ENCODE assay signal across 8 cellular contexts in the genomic region with DNA sequence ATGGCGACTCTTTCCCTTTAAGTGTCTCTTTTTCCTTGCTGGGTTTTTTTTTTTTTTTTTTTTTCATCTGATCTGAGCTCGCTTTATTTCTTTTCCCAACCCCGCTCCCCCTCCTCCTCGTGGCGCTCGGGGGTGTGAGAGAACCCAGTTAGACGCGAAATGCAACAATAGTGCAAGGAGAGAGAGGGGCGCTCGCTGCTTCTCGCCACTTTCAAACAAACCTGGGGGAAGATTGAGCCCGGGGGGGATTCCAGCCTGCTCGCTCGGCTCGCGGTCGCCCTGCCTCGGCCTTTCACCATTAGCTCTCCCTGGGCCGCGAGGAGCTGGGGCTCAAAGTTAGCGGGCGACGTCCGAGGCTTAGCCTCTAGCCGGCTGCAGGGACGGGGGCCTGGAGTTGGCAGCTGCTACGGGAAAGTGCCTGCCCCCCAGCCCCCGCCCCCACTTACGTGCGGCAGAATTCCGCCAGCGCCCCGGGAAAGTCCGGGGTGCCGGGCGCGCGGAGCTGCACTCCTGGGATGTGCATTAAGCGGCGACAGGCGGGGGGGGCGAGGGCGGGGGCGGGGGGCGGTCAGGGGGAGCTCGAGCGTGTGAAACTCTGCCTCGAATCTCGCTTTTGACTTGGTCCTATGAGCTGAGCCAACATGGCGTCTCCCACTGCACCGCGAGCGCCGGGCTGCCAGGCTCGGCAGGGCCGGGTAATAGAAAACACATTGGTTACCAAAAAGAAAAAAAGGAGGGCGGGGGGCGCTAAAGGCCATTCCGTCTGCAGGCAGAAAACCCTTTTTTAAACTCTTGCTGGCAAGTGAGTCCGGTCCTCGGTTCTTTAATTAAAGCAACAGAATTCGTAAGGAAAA. TPM values are rescaled to one million over a fixed set of nuclear protein-coding genes. Genes with fewer than 3 reads are reported as not detected.
A peak's percentile ranks its signal among the peaks of the same experiment; 100 is the strongest.
DNase-seq lines count a peak whose midpoint lies in the region; ATAC-seq, FAIRE-seq and TF ChIP-seq lines count a peak whose summit lies in the region.

No MANE protein-coding gene starts in this region.

- SMC1A ChIA-PET in GM12878 (lab: Charles Lee; ENCODE audit: uncharacterized antibody, unreplicated experiment), result interaction anchor here (0.6 to 6.1 kb wide), 7 partner anchors 8 to 1081 kb away, joined by 3 to 103 read pairs (median 7); partner anchors contain the start of gene NR2F2

- ATAC-seq in GM12878 (peak; percentile 41), GM18520 (IDR thresholded peaks at IDR 0.05; ENCODE audit: unreplicated experiment) (no peak)

- peak overlapping the region; percentile 66 for H3K4me3 ChIP-seq in BJ (ENCODE audit: low read depth, low read length)
- H3K4me3 ChIP-seq in HL-60 (replicated peaks; ENCODE audit: insufficient read depth, low read length), result peak overlapping the region; percentile 41
- H3K4me3 ChIP-seq in GM12878, result peak overlapping the region; percentile 14; the same call in 1 of the 2 replicates
- peak overlapping the region; percentile 56 for H3K4me3 ChIP-seq in iPS-18c (ENCODE audit: insufficient read depth, low read depth, low read length)
- H3K4me3 ChIP-seq in spleen, result peak overlapping the region; percentile 21 to 80 (median 56)

- in situ Hi-C loops in GM12878 (cut with MboI), result loop anchor here (10.0 kb wide), 1 partner anchor 1076 kb away; no protein-coding TSS in a partner anchor

- no TSS peak for BruUV-seq in GM12878 (replicated peaks; lab: Mats Ljungman, UMichigan)

- peaks cover 16% of the 10 kb centered on the region for H3K36me3 ChIP-seq in BJ (ENCODE audit: control insufficient read depth, insufficient read depth, low read length)
- no peaks in the 10 kb centered on the region; a peak in 1 of 4 replicates for H3K36me3 ChIP-seq in GM12878 (ENCODE audit: control insufficient read depth in 2 of 2, insufficient read depth in 2 of 2, low read length in 1 of 2)
- peaks cover 0 to 22% (median 1%) of the 10 kb centered on the region in 6 donors for H3K36me3 ChIP-seq in spleen

- RAD21 ChIA-PET in GM12878 (lab: Charles Lee; ENCODE audit: unreplicated experiment), result interaction anchor here (0.6 to 10.3 kb wide), 16 partner anchors 9 to 1054 kb away, joined by 3 to 252 read pairs (median 4); partner anchors contain the start of gene NR2F2

- no peak for FAIRE-seq in GM12878 (lab: Jason Lieb, UNC)

- no peaks in the 10 kb centered on the region for H4K20me1 ChIP-seq in GM12878 (ENCODE audit: control insufficient read depth, insufficient read depth)

- DNase-seq in BJ (ENCODE audit: low read depth), result no peak
- DNase-seq in HL-60 (ENCODE audit: low read depth in 1 of 2, low spot score in 1 of 2), result no peak
- no peak for DNase-seq in GM12878 (ENCODE audit: low read depth, low spot score)
- no peak for DNase-seq in spleen
- no peak for DNase-seq in SKM-1 (lab: John Stamatoyannopoulos, UW; ENCODE audit: unreplicated experiment)
- no peak for DNase-seq in activated T-cell treated with anti-CD3 and anti-CD28 coated beads, Interleukin-2, amount 50 U/mL, for 1 hour

- CTCF ChIA-PET in BJ (lab: Yijun Ruan, JAX) (interaction anchor here (1.3 to 1.5 kb wide), 2 partner anchors 13 to 1081 kb away, joined by 4 to 11 read pairs; no protein-coding TSS in a partner anchor), GM12878 (lab: Yijun Ruan, JAX) (interaction anchor here (0.6 to 13.0 kb wide), 5 partner anchors 8 to 310 kb away, joined by 3 to 212 read pairs (median 5); partner anchors contain the start of gene NR2F2)

- H3K27ac ChIP-seq in HL-60 (replicated peaks) (peak overlapping the region; percentile 63), GM12878 (ENCODE audit: control insufficient read depth, insufficient read depth) (peak overlapping the region; percentile 34; the same call in 1 of the 2 replicates), spleen (peak overlapping the region; percentile 75 to 93 (median 90))

- TF ChIP-seq POLR2A in GM12878 (IDR thresholded peaks at IDR 0.05; ENCODE audit: low read depth, low read length), result no peak
- no peak for TF ChIP-seq POLR2A in spleen (IDR thresholded peaks at IDR 0.05)

- H3K9me3 ChIP-seq in GM12878 (replicated peaks; ENCODE audit: control insufficient read depth, insufficient read depth, low read length) (no peaks in the 10 kb centered on the region; the same call in 2 of the 3 replicates), iPS-18c (ENCODE audit: control insufficient read depth, insufficient read depth, low read length) (peaks cover 2% of the 10 kb centered on the region), spleen (peaks cover 0 to 2% (median 0%) of the 10 kb centered on the region in 8 donors)

- WGBS in GM12878 (ENCODE audit: insufficient coverage, insufficient replicate concordance, low lambda C conversion rate, missing lambda C conversion rate), result 46% methylated on average over 37 of the region's 62 CpGs
- WGBS in spleen, 5 donors, result 3 to 8% (median 5%) methylated on average over 50 to 62 of the region's 62 CpGs

- peak overlapping the region; percentile 58 for H3K9ac ChIP-seq in GM12878 (ENCODE audit: control insufficient read depth, insufficient read depth, low read length)

- intact Hi-C loops in GM12878 (cut with micrococcal nuclease; ENCODE audit: unreplicated experiment), result loop anchor here (5.0 to 10.0 kb wide), 2 partner anchors 494 to 836 kb away; no protein-coding TSS in a partner anchor
- intact Hi-C loops in spleen (cut with DNase I; ENCODE audit: low total_unique reads), result loop anchor here (5.0 kb wide), 1 partner anchor 1079 kb away; no protein-coding TSS in a partner anchor

- no peak for TF ChIP-seq EP300 in GM12878 (IDR thresholded peaks at IDR 0.05; ENCODE audit: borderline replicate concordance in 1 of 2, control insufficient read depth in 1 of 2, low read depth in 2 of 2, low read length in 2 of 2)

- H3K4me1 ChIP-seq in GM12878 (ENCODE audit: control insufficient read depth, insufficient read depth, low read length), result no peaks in the 10 kb centered on the region
- H3K4me1 ChIP-seq in spleen, result peaks cover 0 to 35% (median 9%) of the 10 kb centered on the region in 6 donors

- H3K4me2 ChIP-seq in GM12878 (ENCODE audit: control insufficient read depth, insufficient read depth), result peak overlapping the region; percentile 48

- no peaks in the 10 kb centered on the region; the same call in 1 of the 2 replicates for H3K79me2 ChIP-seq in GM12878 (ENCODE audit: control insufficient read depth, insufficient read depth, low read length)

- H3K27me3 ChIP-seq in BJ (ENCODE audit: control insufficient read depth, insufficient read depth, low read length), result no peaks in the 10 kb centered on the region
- no peaks in the 10 kb centered on the region for H3K27me3 ChIP-seq in HL-60 (ENCODE audit: insufficient read depth, poor library complexity, severe bottlenecking)
- no peaks in the 10 kb centered on the region for H3K27me3 ChIP-seq in GM12878 (replicated peaks in 1 of 2; ENCODE audit: control insufficient read depth in 2 of 2, insufficient read depth in 2 of 2, low read length in 1 of 2)
- peaks cover 0 to 100% (median 51%) of the 10 kb centered on the region in 7 donors for H3K27me3 ChIP-seq in spleen (replicated peaks in 1 of 7)

- TF ChIP-seq CTCF in BJ (IDR thresholded peaks at IDR 0.05; ENCODE audit: insufficient read depth, low read depth, low read length) (no peak), HL-60 (IDR thresholded peaks at IDR 0.05; ENCODE audit: insufficient read depth, low read length) (no peak), GM12878 (IDR thresholded peaks at IDR 0.05 in 2 of 3, conservative IDR thresholded peaks at IDR 0.05 in 1 of 3; ENCODE audit: control insufficient read depth in 2 of 3, extremely low read depth in 1 of 3, insufficient read depth in 1 of 3, low read depth in 3 of 3, low read length in 3 of 3) (no peak), spleen (IDR thresholded peaks at IDR 0.05 in 8 of 11, conservative IDR thresholded peaks at IDR 0.05 in 3 of 11) (no peak)

- peak overlapping the region; percentile 21 for H2AFZ ChIP-seq in GM12878 (ENCODE audit: control insufficient read depth, low read depth, low read length)

- TF ChIP-seq RAD21 in GM12878 (IDR thresholded peaks at IDR 0.05; ENCODE audit: insufficient read depth, low read depth, low read length), result no peak

- POLR2A ChIA-PET in BJ (lab: Charles Lee) (interaction anchor here (0.5 to 1.1 kb wide), 4 partner anchors 9 to 1626 kb away, joined by 3 to 15 read pairs (median 5); partner anchors contain the start of gene NR2F2), GM12878 (lab: Charles Lee) (interaction anchor here (0.6 to 11.7 kb wide), 8 partner anchors 9 to 805 kb away, joined by 3 to 163 read pairs (median 4); partner anchors contain the start of gene NR2F2)

TF ChIP-seq in GM12878, 131 proteins besides CTCF, POLR2A, EP300 and RAD21 (continues in another document):
- no peak for TF ChIP-seq TARDBP (IDR thresholded peaks at IDR 0.05; ENCODE audit: borderline replicate concordance)
- peak; percentile 40 for TF ChIP-seq MEF2B (IDR thresholded peaks at IDR 0.05; ENCODE audit: partially characterized antibody, poor library complexity, severe bottlenecking)
- TF ChIP-seq ZNF274 (IDR thresholded peaks at IDR 0.05; ENCODE audit: insufficient read depth, insufficient read length), result no peak
- peak; percentile 90 for TF ChIP-seq YY1 (IDR thresholded peaks at IDR 0.05; ENCODE audit: low read depth, low read length)
- TF ChIP-seq MXI1 (IDR thresholded peaks at IDR 0.05; ENCODE audit: low read depth, low read length), result 0 out of 2 replicates have a peak, but pooled peaks have one; percentile 7

RNA-seq across cellular contexts. Expression of gene NR2F2, which starts 10.3 kb away (rescaled TPM):
- polyA plus RNA-seq in BJ (2011; rRNA removed) (47.0 and 50.0 TPM in 2 replicates), GM12878 (2011; rRNA removed) (8.7 and 10.0 TPM in 2 replicates), GM12878 (2014; fragmentation: Illumina TruSeq; extraction: Trizol) (6.9 TPM in 2 replicates), GM12878 (2014; fragmentation: Nextera tagmentation; extraction: Ambion mirVana) (1 to 10 TPM; 2.3 to 3.2 TPM), GM12878 (2014; rRNA removed) (3.7 and 6.6 TPM in 2 replicates), GM12878 (2016; fragmentation: Nextera tagmentation; extraction: Ambion mirVana) (1 to 10 TPM; 1.8 to 3.1 TPM), spleen (10 to 100 TPM; 18.6 to 39.4 (median 23.7) TPM)
- polyA minus RNA-seq in BJ (2011; rRNA and poly(A)+ RNA removed), result 54.5 and 63.5 TPM in 2 replicates
- 21.4 and 23.4 TPM in 2 replicates for total RNA-seq in GM12878 (2013; cell fraction: nucleolus; rRNA removed)
- total RNA-seq in GM12878 (2014; rRNA removed) (0.82 and 1.1 TPM in 2 replicates), GM12878 (2014; rRNA removed; fragmentation: Illumina TruSeq; extraction: Trizol) (1.7 and 1.9 TPM in 2 replicates), GM12878 (2021) (9.4 and 10.1 TPM in 2 replicates), spleen (100 to 1,000 TPM in 6 of 7 donors, 10 to 100 TPM in 1; 87.1 to 256 (median 121) TPM)
- 0.34 TPM for polyA plus RNA-seq in GM12878 (2011; ENCODE audit: low read depth)
- 13.9 and 14.3 TPM in 2 replicates for polyA plus RNA-seq in GM12878 (2011; cell fraction: cytosol; rRNA removed)
- 14.0 and 17.0 TPM in 2 replicates for polyA plus RNA-seq in GM12878 (2011; cell fraction: nucleus; rRNA removed)
- 2.4 and 2.6 TPM in 2 replicates for polyA plus RNA-seq in GM12878 (2012)
- 7.2 and 11.2 TPM in 2 replicates for polyA minus RNA-seq in GM12878 (2011; rRNA and poly(A)+ RNA removed)
- polyA minus RNA-seq in GM12878 (2011; cell fraction: cytosol; rRNA and poly(A)+ RNA removed), result 12.4 and 19.1 TPM in 2 replicates
- 9.9 and 15.4 TPM in 2 replicates for polyA minus RNA-seq in GM12878 (2011; cell fraction: nucleus; rRNA and poly(A)+ RNA removed)

Comparison
In these comparisons a context has a peak if more than half of its experiments do, and no peak if none do; other contexts are left out.
1. H3K4me3 ChIP-seq: peak in every context shown above with its lines; median percentile 66 in BJ; 56 in spleen; 56 in iPS-18c; 41 in HL-60; 14 in GM12878.
2. H3K27ac ChIP-seq: peak in every context shown above with its lines; median percentile 90 in spleen; 63 in HL-60; 34 in GM12878.